Comparison of ENCODE assay signal across 21 cellular contexts in the genomic region with DNA sequence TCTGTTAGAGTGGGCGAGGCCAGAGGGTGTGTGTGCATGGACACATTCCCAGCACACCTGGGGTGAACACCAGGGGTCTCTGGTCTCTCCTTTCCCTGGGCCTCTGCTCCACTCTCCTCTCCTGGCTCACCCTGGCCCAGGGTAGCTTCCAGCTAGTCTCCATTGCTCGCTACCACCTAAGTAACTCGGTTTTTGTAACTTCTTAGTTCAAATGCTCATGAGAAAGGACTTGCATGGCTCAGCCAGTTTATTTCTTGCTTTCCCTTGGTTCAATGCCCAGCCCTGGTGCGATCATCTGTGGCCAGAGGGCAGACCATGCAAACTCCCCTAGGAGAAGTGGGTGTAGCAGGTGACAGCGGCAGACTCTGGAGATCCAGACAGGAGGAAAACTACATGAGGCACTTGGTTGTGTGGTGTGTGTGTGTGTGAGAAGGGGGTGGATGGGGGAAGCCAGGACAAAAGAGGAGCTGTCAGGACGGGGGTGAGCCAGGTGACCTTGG. TPM values are rescaled to one million over a fixed set of nuclear protein-coding genes. Genes with fewer than 3 reads are reported as not detected.
DNase-seq lines count a peak whose midpoint lies in the region; ATAC-seq, FAIRE-seq and TF ChIP-seq lines count a peak whose summit lies in the region.
"Had no signal": no experiment of that assay in that cellular context is flagged by ENCODE, and none has a peak within 500 bp of the region (broad histone marks: within the 10 kb centered on the region; RNA-seq: fewer than 3 reads in every experiment).

No MANE protein-coding gene starts in this region.

- H2BK15ac ChIP-seq in neuronal stem cell (ENCODE audit: low read length), result no peak overlapping the region

- no peak overlapping the region for H2BK120ac ChIP-seq in neuronal stem cell (ENCODE audit: low read depth, low read length)

- no peak overlapping the region for H3K14ac ChIP-seq in neuronal stem cell (ENCODE audit: low read length)

- no peak overlapping the region for H3K4me3 ChIP-seq in right atrium auricular region
- H3K4me3 ChIP-seq in esophagus (ENCODE audit: low read depth in 1 of 2, low read length in 2 of 2), result no peak overlapping the region
- H3K4me3 ChIP-seq in neuronal stem cell (ENCODE audit: low read length in 2 of 2), result no peak overlapping the region
- no peak overlapping the region for H3K4me3 ChIP-seq in vagina
- no peak overlapping the region for H3K4me3 ChIP-seq in pancreas

- TF ChIP-seq CTCF in right atrium auricular region (IDR thresholded peaks at IDR 0.05) (no peak), vagina (IDR thresholded peaks at IDR 0.05) (no peak), pancreas (IDR thresholded peaks at IDR 0.05) (no peak)

- H3K9me3 ChIP-seq in right atrium auricular region, result peaks cover 0 to 18% of the 10 kb centered on the region in 2 donors
- H3K9me3 ChIP-seq in esophagus (ENCODE audit: control insufficient read depth in 2 of 2, insufficient read depth in 1 of 2, low read depth in 1 of 2, low read length in 1 of 2), result no peaks in the 10 kb centered on the region
- H3K9me3 ChIP-seq in neuronal stem cell (replicated peaks in 1 of 2; ENCODE audit: control insufficient read depth in 2 of 2, insufficient read depth in 1 of 2, low read depth in 1 of 2, low read length in 2 of 2), result peaks cover 7 to 11% of the 10 kb centered on the region in 2 donors
- H3K9me3 ChIP-seq in vagina, result peaks cover 6% of the 10 kb centered on the region
- no peaks in the 10 kb centered on the region for H3K9me3 ChIP-seq in pancreas

- H2AFZ ChIP-seq in neuronal stem cell (ENCODE audit: low read length), result no peak overlapping the region

- TF ChIP-seq POLR2A in vagina (IDR thresholded peaks at IDR 0.05), result no peak

- H3K4me1 ChIP-seq in right atrium auricular region (peaks cover 0 to 11% of the 10 kb centered on the region in 2 donors), esophagus (ENCODE audit: control insufficient read depth in 2 of 2, insufficient read depth in 2 of 2, low read length in 1 of 2) (peaks cover 2 to 18% of the 10 kb centered on the region in 2 donors), neuronal stem cell (ENCODE audit: control insufficient read depth in 2 of 2, insufficient read depth in 1 of 2, low read depth in 1 of 2, low read length in 2 of 2) (peaks cover 0 to 5% of the 10 kb centered on the region in 2 donors), vagina (peaks cover 20% of the 10 kb centered on the region), pancreas (peaks cover 0 to 3% (median 0%) of the 10 kb centered on the region in 3 donors)

- H4K91ac ChIP-seq in neuronal stem cell (ENCODE audit: low read depth, low read length, poor library complexity), result no peak overlapping the region

- H2BK5ac ChIP-seq in neuronal stem cell (ENCODE audit: low read length), result no peak overlapping the region

- 67 to 80% methylated on average over 6 of the region's 6 CpGs for whole genome bisulfite sequencing in esophagus, 2 donors
- no CpG with 5 or more reads among the region's 6 CpGs for WGBS in neuronal stem cell (ENCODE audit: extremely low coverage in 2 of 2, insufficient read length in 2 of 2, insufficient replicate concordance in 1 of 2), 2 donors
- 89 to 95% methylated on average over 6 of the region's 6 CpGs for WGBS in pancreas, 2 donors

- H3K27me3 ChIP-seq in right atrium auricular region (no peaks in the 10 kb centered on the region), esophagus (ENCODE audit: control insufficient read depth in 1 of 2, insufficient read depth in 2 of 2, low read length in 2 of 2) (no peaks in the 10 kb centered on the region), neuronal stem cell (ENCODE audit: control insufficient read depth in 3 of 3, insufficient read depth in 3 of 3, low read depth in 1 of 3, low read length in 3 of 3) (peaks cover 0 to 30% (median 2%) of the 10 kb centered on the region in 3 experiments), vagina (no peaks in the 10 kb centered on the region), pancreas (no peaks in the 10 kb centered on the region)

- no peak overlapping the region for H3K27ac ChIP-seq in right atrium auricular region
- H3K27ac ChIP-seq in esophagus (ENCODE audit: low read depth in 2 of 2, low read length in 1 of 2), result peak overlapping the region; percentile 71 to 95
- no peak overlapping the region for H3K27ac ChIP-seq in neuronal stem cell (replicated peaks; ENCODE audit: low read length)
- peak overlapping the region; percentile 61 for H3K27ac ChIP-seq in vagina
- H3K27ac ChIP-seq in pancreas, result no peak overlapping the region

- no peak overlapping the region for H2BK12ac ChIP-seq in neuronal stem cell (ENCODE audit: low read length)

- intact Hi-C loops in Right ventricle myocardium superior (cut with DNase I), result no loop called here
- intact Hi-C loops in vagina (cut with DNase I), result no loop called here
- intact Hi-C loops in sciatic nerve (cut with DNase I), result no loop called here
- intact Hi-C loops in pancreas (cut with DNase I), result no loop called here

- no peaks in the 10 kb centered on the region for H3K79me1 ChIP-seq in neuronal stem cell (ENCODE audit: low read depth, low read length)

- no peak for ATAC-seq in Right ventricle myocardium superior (ENCODE audit: poor library complexity)
- ATAC-seq in sciatic nerve, result no peak
- ATAC-seq in pancreas, result no peak
- ATAC-seq: CD8-positive, alpha-beta T cell had no signal

- no peak for FAIRE-seq in pancreas (lab: Jason Lieb, UNC)
- FAIRE-seq: A204.1 had no signal

- H3K36me3 ChIP-seq in right atrium auricular region (no peaks in the 10 kb centered on the region), esophagus (ENCODE audit: control insufficient read depth in 2 of 2, insufficient read depth in 2 of 2, low read length in 1 of 2) (no peaks in the 10 kb centered on the region), neuronal stem cell (replicated peaks in 1 of 2; ENCODE audit: control insufficient read depth in 2 of 2, insufficient read depth in 2 of 2, low read length in 2 of 2) (no peaks in the 10 kb centered on the region), vagina (no peaks in the 10 kb centered on the region), pancreas (no peaks in the 10 kb centered on the region)

- no peak overlapping the region for H3K9ac ChIP-seq in neuronal stem cell (ENCODE audit: low read depth, low read length, poor library complexity)

- no peak overlapping the region for H2AK5ac ChIP-seq in neuronal stem cell (ENCODE audit: low read depth, low read length)

- peak; percentile 23 for DNase-seq in right atrium auricular region (ENCODE audit: low spot score)
- DNase-seq in Right ventricle myocardium superior, result no peak
- DNase-seq in neuronal stem cell (ENCODE audit: low spot score), result no peak
- DNase-seq in vagina (ENCODE audit: extremely low spot score in 2 of 2), result peak in 1 of 2 donors; percentile 34
- no peak for DNase-seq in sciatic nerve (ENCODE audit: low spot score)
- no peak for DNase-seq in pancreas
- no peak for DNase-seq in HUDEP-2 (lab: John Stamatoyannopoulos, UW; ENCODE audit: unreplicated experiment in 76 of 76)
- DNase-seq: Calu3; CD8-positive, alpha-beta T cell; DMS53; GOT3; KBM-7; NCI-H1105; NCI-H2081; NCI-H2171 treated with DMSO at 0.1 percent for 48 hours; NCI-H446 treated with DMSO at 0.1 percent for 48 hours; OCI-M1; SHP77 had no signal

- no peak overlapping the region for H3K23ac ChIP-seq in neuronal stem cell (ENCODE audit: low read depth, low read length, poor library complexity)

- H3K4ac ChIP-seq in neuronal stem cell (ENCODE audit: low read length), result no peak overlapping the region

- no peak overlapping the region for H4K8ac ChIP-seq in neuronal stem cell (ENCODE audit: low read depth, low read length)

- peak overlapping the region; percentile 22 for H3K18ac ChIP-seq in neuronal stem cell (ENCODE audit: low read length)

- no peak overlapping the region for H3K4me2 ChIP-seq in neuronal stem cell (ENCODE audit: insufficient read depth, low read length, poor library complexity, severe bottlenecking)

RNA-seq across cellular contexts. Expression of gene ACVR1B, which starts 8.9 kb away (rescaled TPM):
- total RNA-seq in right atrium auricular region (10 to 100 TPM in 1 of 2 donors, 1 to 10 TPM in 1; 8.2 to 12.5 TPM), Right ventricle myocardium superior (9.7 TPM), vagina (23.6 TPM), sciatic nerve (23.9 TPM), pancreas (10 to 100 TPM; 24.2 to 31.4 (median 27.8) TPM)
- polyA plus RNA-seq in esophagus (10 to 100 TPM; 11.6 to 12.4 TPM), pancreas (10 to 100 TPM; 16.0 to 22.4 TPM)
- 12.6 TPM for polyA plus RNA-seq in neuronal stem cell (2013, experiment 1 of 2)
- 12.7 TPM for polyA plus RNA-seq in neuronal stem cell (2013, experiment 2 of 2)

RNA-seq across cellular contexts. Expression of gene ACVRL1, which starts 35.2 kb away (rescaled TPM):
- total RNA-seq in right atrium auricular region, result 10 to 100 TPM; 48.1 to 57.5 TPM
- total RNA-seq in Right ventricle myocardium superior, result 35.1 TPM
- polyA plus RNA-seq in esophagus, result 1 to 10 TPM; 3.4 to 5.2 TPM
- polyA plus RNA-seq in neuronal stem cell (2013, experiment 1 of 2), result 0.21 TPM
- 0.24 TPM for polyA plus RNA-seq in neuronal stem cell (2013, experiment 2 of 2)
- 115 TPM for total RNA-seq in vagina
- total RNA-seq in sciatic nerve, result 57.6 TPM
- total RNA-seq in pancreas, result 10 to 100 TPM in 3 of 6 donors, 1 to 10 TPM in 3; 6.6 to 20.8 (median 12.3) TPM
- 10 to 100 TPM; 10.1 to 16.1 TPM for polyA plus RNA-seq in pancreas
- total RNA-seq: Calu3; CD8-positive, alpha-beta T cell had no signal

RNA-seq across cellular contexts. Expression of gene ANKRD33, which starts 54.6 kb away (rescaled TPM):
- total RNA-seq in right atrium auricular region (not detected), Right ventricle myocardium superior (not detected), vagina (not detected), sciatic nerve (0.76 TPM), pancreas (not detected)
- polyA plus RNA-seq in esophagus (not detected), pancreas (not detected)
- 0.29 TPM for polyA plus RNA-seq in neuronal stem cell (2013, experiment 1 of 2)
- 0.32 TPM for polyA plus RNA-seq in neuronal stem cell (2013, experiment 2 of 2)
- total RNA-seq: Calu3; CD8-positive, alpha-beta T cell had no signal
- polyA plus RNA-seq: BJ had no signal

Comparison
In these comparisons a context has a peak if more than half of its experiments do, and no peak if none do; other contexts are left out.
1. H3K27ac ChIP-seq: peak in esophagus (2 of 2) and vagina (single experiment); none in right atrium auricular region (0 of 2), neuronal stem cell (single experiment) and pancreas (0 of 4).